In the genomic region with DNA sequence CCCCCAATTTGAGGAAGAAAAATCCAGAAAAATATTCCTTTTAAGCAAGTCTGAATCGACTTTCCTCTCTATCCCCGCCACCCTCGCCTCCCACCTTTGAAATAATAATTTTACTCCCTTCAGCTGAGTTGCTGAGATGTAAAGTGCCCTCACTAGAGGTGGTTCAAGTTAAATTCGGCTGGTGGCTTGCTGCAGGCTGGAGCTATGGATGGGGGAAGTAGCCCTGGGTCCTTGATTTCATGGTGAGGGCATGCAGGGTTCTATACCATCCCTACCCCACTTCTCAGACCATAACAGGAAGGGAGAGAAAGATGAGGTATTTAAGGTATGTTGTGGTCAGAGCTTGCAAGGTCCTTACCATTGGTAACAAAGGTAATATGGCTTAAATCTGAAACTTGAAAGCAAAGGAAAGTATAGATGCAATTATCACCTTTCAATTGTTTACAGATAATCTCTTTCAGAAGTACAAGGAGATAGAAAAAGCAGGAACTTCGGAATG, we compare ENCODE assay signal across 8 cellular contexts.
DNase-seq lines count a peak whose midpoint lies in the region; ATAC-seq, FAIRE-seq and TF ChIP-seq lines count a peak whose summit lies in the region.

No MANE protein-coding gene starts in this region.

- intact Hi-C loops in PC-3 (cut with micrococcal nuclease), result loop anchor here (2.0 to 10.0 kb wide), 3 partner anchors 121 to 261 kb away; no protein-coding TSS in a partner anchor
- intact Hi-C loops in sigmoid colon (cut with DNase I), result no loop called here

- 62 to 69% methylated on average over 5 of the region's 5 CpGs for WGBS in sigmoid colon, 2 donors

- CTCF ChIA-PET in PC-3 (lab: Charles Lee), result no interaction called here

- TF ChIP-seq CTCF in PC-3 (conservative IDR thresholded peaks at IDR 0.05; ENCODE audit: low read depth, low read length) (no peak), sigmoid colon (IDR thresholded peaks at IDR 0.05) (no peak)

- H3K4me3 ChIP-seq in PC-3 (ENCODE audit: low read length) (peak overlapping the region; percentile 64; the same call in 1 of the 2 replicates), sigmoid colon (no peak overlapping the region)

- peaks cover 56% of the 10 kb centered on the region for H3K4me1 ChIP-seq in PC-3 (ENCODE audit: insufficient read depth, low read length)
- H3K4me1 ChIP-seq in sigmoid colon, result peaks cover 0 to 21% (median 10%) of the 10 kb centered on the region in 4 donors

- POLR2A ChIA-PET in PC-3 (lab: Charles Lee; ENCODE audit: unreplicated experiment), result interaction anchor here (0.6 to 0.7 kb wide), 2 partner anchors 27 to 308 kb away, joined by 3 to 8 read pairs; no protein-coding TSS in a partner anchor

- TF ChIP-seq EP300 in sigmoid colon (IDR thresholded peaks at IDR 0.05), result no peak

- no peaks in the 10 kb centered on the region for H3K9me2 ChIP-seq in PC-3 (replicated peaks; ENCODE audit: low read length)

- peak overlapping the region; percentile 84 for H3K4me2 ChIP-seq in PC-3 (ENCODE audit: low read length)

- BruUV-seq in PC-3 (replicated peaks; lab: Mats Ljungman, UMichigan), result no TSS peak

- no peaks in the 10 kb centered on the region for H4K20me1 ChIP-seq in PC-3 (ENCODE audit: low read length)

- H3K4me1 Mint-ChIP-seq in effector memory CD8-positive, alpha-beta T cell (ENCODE audit: low read depth in 2 of 2), result peaks cover 36 to 43% of the 10 kb centered on the region in 2 donors

- peak overlapping the region; percentile 79 for H3K9ac ChIP-seq in PC-3 (ENCODE audit: low read length)

- no peak for TF ChIP-seq POLR2A in sigmoid colon (IDR thresholded peaks at IDR 0.05)
- TF ChIP-seq POLR2A in GM12892 (IDR thresholded peaks at IDR 0.05; ENCODE audit: low read depth, low read length), result no peak

- peaks cover 12% of the 10 kb centered on the region for H3K36me3 Mint-ChIP-seq in effector memory CD8-positive, alpha-beta T cell (ENCODE audit: insufficient read depth)

- no peaks in the 10 kb centered on the region for H3K9me3 Mint-ChIP-seq in effector memory CD8-positive, alpha-beta T cell

- H3F3A ChIP-seq in PC-3 (ENCODE audit: low read length, unreplicated experiment), result peaks cover 10% of the 10 kb centered on the region

- peak overlapping the region; percentile 92 to 94 for H3K4me3 Mint-ChIP-seq in effector memory CD8-positive, alpha-beta T cell

- no peaks in the 10 kb centered on the region for H3K27me3 Mint-ChIP-seq in effector memory CD8-positive, alpha-beta T cell

- H3K36me3 ChIP-seq in PC-3 (ENCODE audit: low read depth, low read length), result peaks cover 9% of the 10 kb centered on the region
- H3K36me3 ChIP-seq in sigmoid colon, result no peaks in the 10 kb centered on the region

- FAIRE-seq in GM12892 (lab: Jason Lieb, UNC), result no peak

- H3K79me2 ChIP-seq in PC-3 (ENCODE audit: low read length), result peaks cover 19% of the 10 kb centered on the region

- peak; percentile 35 for ATAC-seq in GM19452 (IDR thresholded peaks at IDR 0.05; ENCODE audit: unreplicated experiment)
- ATAC-seq in PC-3, result peak; percentile 19
- peak; percentile 5 for ATAC-seq in effector memory CD8-positive, alpha-beta T cell (replicated peaks)

- H3K27ac ChIP-seq in PC-3 (ENCODE audit: low read length) (peak overlapping the region; percentile 97), sigmoid colon (peak overlapping the region; percentile 61 to 75 (median 68))

- peak overlapping the region; percentile 21 to 92 for H3K27ac Mint-ChIP-seq in effector memory CD8-positive, alpha-beta T cell

- H3K27me3 ChIP-seq in PC-3 (ENCODE audit: low read length) (no peaks in the 10 kb centered on the region), sigmoid colon (no peaks in the 10 kb centered on the region)

- H3K9me3 ChIP-seq in PC-3 (ENCODE audit: low read length), result no peaks in the 10 kb centered on the region
- H3K9me3 ChIP-seq in sigmoid colon, result no peaks in the 10 kb centered on the region

- peak overlapping the region; percentile 4; the same call in 1 of the 2 replicates for H2AFZ ChIP-seq in PC-3 (ENCODE audit: low read length)

- DNase-seq in PC-3 (peak; percentile 78), sigmoid colon (no peak), NCI-H69 (lab: John Stamatoyannopoulos, UW) (no peak), GM12892 (ENCODE audit: insufficient read length) (no peak), COR-L47 (lab: John Stamatoyannopoulos, UW) (no peak)
- DNase-seq in effector memory CD8-positive, alpha-beta T cell, result no peak
- no peak for DNase-seq in activated CD4-positive, CD25-positive, alpha-beta regulatory T cell treated with anti-CD3 and anti-CD28 coated beads, Interleukin-2, amount 50 U/mL, for 72 hours
